In genomic region chr11:36492724-36493304, GRCh38 we compare ENCODE assay signal across 8 cellular contexts. TPM values are rescaled to one million over a fixed set of nuclear protein-coding genes. Genes with fewer than 3 reads are reported as not detected.
DNase-seq lines count a peak whose midpoint lies in the region; ATAC-seq and TF ChIP-seq lines count a peak whose summit lies in the region.

No MANE protein-coding gene starts in this region.

- peak; percentile 56 to 64 for ATAC-seq in lower lobe of right lung
- no peak for ATAC-seq in HG02884 (IDR thresholded peaks at IDR 0.05; ENCODE audit: unreplicated experiment)

- H3K36me3 ChIP-seq in colonic mucosa (no peaks in the 10 kb centered on the region), lower lobe of right lung (peaks cover 90% of the 10 kb centered on the region)

- no peaks in the 10 kb centered on the region for H3K4me1 ChIP-seq in colonic mucosa
- H3K4me1 ChIP-seq in lower lobe of right lung: peaks cover 5% of the 10 kb centered on the region

- H3K27me3 ChIP-seq in HL-60 (ENCODE audit: insufficient read depth, poor library complexity, severe bottlenecking) (no peaks in the 10 kb centered on the region), colonic mucosa (no peaks in the 10 kb centered on the region), lower lobe of right lung (ENCODE audit: low read depth) (no peaks in the 10 kb centered on the region)

- H3K4me3 ChIP-seq in HL-60 (replicated peaks; ENCODE audit: insufficient read depth, low read length): no peak overlapping the region
- no peak overlapping the region for H3K4me3 ChIP-seq in colonic mucosa
- no peak overlapping the region for H3K4me3 ChIP-seq in lower lobe of right lung

- H3K9me3 ChIP-seq in colonic mucosa (no peaks in the 10 kb centered on the region), lower lobe of right lung (no peaks in the 10 kb centered on the region)

- intact Hi-C loops in colonic mucosa (cut with DNase I) (loop anchor here (2.0 kb wide), 1 partner anchor 200 kb away; no protein-coding TSS in a partner anchor), lower lobe of right lung (cut with DNase I) (loop anchor here (5.0 kb wide), 1 partner anchor 201 kb away; no protein-coding TSS in a partner anchor)

- DNase-seq in activated naive CD4-positive, alpha-beta T cell treated with Interleukin-2 at 50 U/mL for 16 hours: peak; percentile 6
- no peak for DNase-seq in activated naive CD4-positive, alpha-beta T cell treated with anti-CD3 and anti-CD28 coated beads, Interleukin-2, amount 50 U/mL, for 16 hours
- DNase-seq in HL-60 (ENCODE audit: low read depth in 1 of 2, low spot score in 1 of 2) (peak; percentile 38 to 50), RKO (ENCODE audit: low spot score) (peak; percentile 72), colonic mucosa (peak; percentile 29), lower lobe of right lung (no peak)
- DNase-seq in activated effector memory CD4-positive, alpha-beta T cell treated with anti-CD3 and anti-CD28 coated beads, Interleukin-2, amount 50 U/mL, for 16 hours: no peak

- H3K27ac ChIP-seq in HL-60 (replicated peaks): no peak overlapping the region
- no peak overlapping the region for H3K27ac ChIP-seq in colonic mucosa
- no peak overlapping the region for H3K27ac ChIP-seq in lower lobe of right lung

- peak; percentile 23 for TF ChIP-seq CTCF in HL-60 (IDR thresholded peaks at IDR 0.05; ENCODE audit: insufficient read depth, low read length)
- peak; percentile 68 for TF ChIP-seq CTCF in colonic mucosa (IDR thresholded peaks at IDR 0.05)
- peak; percentile 73 for TF ChIP-seq CTCF in lower lobe of right lung (IDR thresholded peaks at IDR 0.05)

- no peak overlapping the region for H3K9ac ChIP-seq in colonic mucosa (ENCODE audit: low read depth in 2 of 2, low read length in 2 of 2)

RNA-seq across cellular contexts. Expression of gene TRAF6, which starts 17.3 kb away (rescaled TPM):
- 10 to 100 TPM in 1 of 2 donors, 1 to 10 TPM in 1; 9.5 to 18.3 TPM for total RNA-seq in colonic mucosa
- 13.7 TPM for total RNA-seq in lower lobe of right lung

Comparison
In these comparisons a context has a peak if more than half of its experiments do, and no peak if none do; other contexts are left out.
1. DNase-seq: peak in activated naive CD4-positive, alpha-beta T cell treated with Interleukin-2 at 50 U/mL for 16 hours (single experiment), HL-60 (2 of 2), RKO (single experiment) and colonic mucosa (single experiment); none in activated naive CD4-positive, alpha-beta T cell treated with anti-CD3 and anti-CD28 coated beads, Interleukin-2, amount 50 U/mL, for 16 hours (single experiment), lower lobe of right lung (single experiment) and activated effector memory CD4-positive, alpha-beta T cell treated with anti-CD3 and anti-CD28 coated beads, Interleukin-2, amount 50 U/mL, for 16 hours (single experiment).
2. CTCF ChIP-seq: peak in every context shown above with its lines; median percentile 73 in lower lobe of right lung; 68 in colonic mucosa; 23 in HL-60.